Comparison of ENCODE assay signal across 23 cellular contexts in the genomic region with DNA sequence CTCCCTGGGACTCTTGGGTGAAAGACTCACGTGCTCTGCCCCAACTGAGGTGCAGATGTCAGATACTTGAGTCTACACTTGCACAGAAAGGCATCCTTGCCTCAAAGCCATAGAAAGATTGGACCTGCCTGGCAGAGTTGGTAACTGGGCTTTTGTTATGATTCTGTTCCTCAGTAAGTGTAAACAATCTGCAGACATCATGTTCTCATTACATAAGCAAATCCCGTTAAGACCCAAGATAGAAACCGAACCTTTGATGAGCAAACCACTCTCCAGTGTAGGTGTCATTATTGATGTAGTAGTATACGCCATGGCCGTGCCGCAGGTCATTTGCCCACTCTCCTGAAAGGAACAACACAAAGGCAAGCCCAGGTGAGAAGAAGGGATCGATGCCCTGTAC. TPM values are rescaled to one million over a fixed set of nuclear protein-coding genes. Genes with fewer than 3 reads are reported as not detected.
"Had no signal": no experiment of that assay in that cellular context is flagged by ENCODE, and none has a peak within 500 bp of the region (broad histone marks: within the 10 kb centered on the region; RNA-seq: fewer than 3 reads in every experiment).

No MANE protein-coding gene starts in this region.

- H3K4me3 ChIP-seq: lower lobe of right lung, psoas muscle, sigmoid colon, stomach, thyroid gland, vagina had no signal

- H3K9ac ChIP-seq: parathyroid adenoma had no signal

- H3K36me3 Mint-ChIP-seq: immature natural killer cell; natural killer cell; stimulated activated effector memory CD8-positive, alpha-beta T cell treated with anti-CD3 and anti-CD28 coated beads, Interleukin-12 subunit alpha, Interleukin-12 subunit beta, amount 100 ng/mL, for 72 hours had no signal

- H3K4me1 Mint-ChIP-seq: immature natural killer cell; natural killer cell; stimulated activated effector memory CD8-positive, alpha-beta T cell treated with anti-CD3 and anti-CD28 coated beads, Interleukin-12 subunit alpha, Interleukin-12 subunit beta, amount 100 ng/mL, for 72 hours had no signal

- H3K27me3 ChIP-seq: neutrophil, stomach, thyroid gland, vagina had no signal

- H3K27ac Mint-ChIP-seq: effector memory CD8-positive, alpha-beta T cell; immature natural killer cell; natural killer cell; stimulated activated effector memory CD8-positive, alpha-beta T cell treated with anti-CD3 and anti-CD28 coated beads, Interleukin-12 subunit alpha, Interleukin-12 subunit beta, amount 100 ng/mL, for 72 hours had no signal

- H3K79me2 ChIP-seq: parathyroid adenoma had no signal

- H3K27ac ChIP-seq: lower lobe of right lung, neutrophil, parathyroid adenoma, psoas muscle, stomach, thyroid gland, vagina had no signal

- H3K4me1 ChIP-seq: lower lobe of right lung, psoas muscle, thyroid gland, vagina had no signal

- H3K9me3 Mint-ChIP-seq: immature natural killer cell; stimulated activated effector memory CD8-positive, alpha-beta T cell treated with anti-CD3 and anti-CD28 coated beads, Interleukin-12 subunit alpha, Interleukin-12 subunit beta, amount 100 ng/mL, for 72 hours had no signal

- H3K4me3 Mint-ChIP-seq: effector memory CD8-positive, alpha-beta T cell; immature natural killer cell; natural killer cell; stimulated activated effector memory CD8-positive, alpha-beta T cell treated with anti-CD3 and anti-CD28 coated beads, Interleukin-12 subunit alpha, Interleukin-12 subunit beta, amount 100 ng/mL, for 72 hours had no signal

- H3K36me3 ChIP-seq: lower lobe of right lung, neutrophil, sigmoid colon, stomach, thyroid gland, vagina had no signal

- DNase-seq: cortex of kidney; effector memory CD8-positive, alpha-beta T cell; hypothalamus; immature natural killer cell; left ventricle myocardium superior; lower lobe of right lung; natural killer cell; psoas muscle; right cardiac atrium; sigmoid colon; stimulated activated CD4-positive, alpha-beta T cell treated with anti-CD3 and anti-CD28 coated beads, Interleukin-2, amount 100 ng/mL, for 24 hours; stimulated activated CD4-positive, alpha-beta T cell treated with anti-CD3 and anti-CD28 coated beads, Interleukin-4, amount 100 ng/mL, for 24 hours; stimulated activated naive CD4-positive, alpha-beta T cell treated with Interleukin-2 at 50 U/mL for 16 hours; stomach; thyroid gland; trophoblast cell had no signal

RNA-seq across cellular contexts. Expression of gene RSPH1, which starts 9.9 kb away (rescaled TPM):
- total RNA-seq: dermis microvascular lymphatic vessel endothelial cell, fibroblast of villous mesenchyme, left ventricle myocardium superior, right cardiac atrium, skeletal muscle tissue, vagina had no signal
- polyA plus RNA-seq: right cardiac atrium had no signal
